ENCODE assay signal across 10 cellular contexts in the genomic region with DNA sequence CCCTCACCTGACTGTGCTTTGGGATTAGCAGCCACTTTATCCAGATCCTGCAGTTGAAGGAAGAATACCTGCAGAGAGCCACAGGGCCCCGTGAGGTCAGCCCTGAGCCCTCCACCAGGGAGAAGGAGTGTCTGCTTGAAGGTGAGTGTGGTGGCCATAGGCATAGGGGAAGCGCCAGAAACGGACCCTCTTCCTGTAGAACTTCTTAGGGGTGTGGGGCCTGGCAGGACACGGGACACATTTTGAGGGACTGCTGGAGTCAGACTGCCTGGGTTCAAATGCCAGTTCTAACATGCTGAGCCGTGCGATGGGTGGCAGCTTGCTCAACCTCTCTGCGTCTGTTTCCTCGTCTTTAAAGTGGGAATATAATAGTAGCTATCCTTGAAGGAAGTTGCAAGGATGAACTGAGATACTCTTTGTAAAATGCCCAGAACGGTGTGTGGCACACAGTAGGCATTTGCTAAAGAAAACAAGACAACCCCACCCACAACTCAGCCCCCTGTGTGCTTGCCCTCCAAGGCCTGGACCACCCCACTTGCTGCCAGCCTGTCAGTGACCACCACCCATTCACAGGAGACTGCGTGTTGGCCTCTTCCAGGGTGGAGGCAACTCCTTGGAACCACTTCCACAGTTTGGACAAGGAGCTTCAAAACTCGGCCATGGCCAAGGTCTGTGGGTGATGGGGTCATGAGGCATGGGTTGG. TPM values are rescaled to one million over a fixed set of nuclear protein-coding genes. Genes with fewer than 3 reads are reported as not detected.
DNase-seq lines count a peak whose midpoint lies in the region; ATAC-seq and TF ChIP-seq lines count a peak whose summit lies in the region.
"Had no signal": no experiment of that assay in that cellular context is flagged by ENCODE, and none has a peak within 500 bp of the region (broad histone marks: within the 10 kb centered on the region; RNA-seq: fewer than 3 reads in every experiment).

No MANE protein-coding gene starts in this region.

- H4K91ac ChIP-seq in mesenchymal stem cell (ENCODE audit: low read length), result no peak overlapping the region

- no peaks in the 10 kb centered on the region for H4K20me1 ChIP-seq in BLaER1 treated with 17β-estradiol and CSF1 and Interleukin-3, amounts not matched to agents 10 nM and 100 nM

- H2BK15ac ChIP-seq in mesenchymal stem cell (ENCODE audit: low read depth, poor library complexity, severe bottlenecking), result no peak overlapping the region

- WGBS in mesenchymal stem cell, result 71% methylated on average over 7 of the region's 11 CpGs

- H3K4ac ChIP-seq in mesenchymal stem cell (ENCODE audit: low read depth in 1 of 2, low read length in 2 of 2), result no peak overlapping the region

- H2BK120ac ChIP-seq in mesenchymal stem cell (ENCODE audit: low read depth, low read length), result no peak overlapping the region

- no peaks in the 10 kb centered on the region for H3K36me3 ChIP-seq in BLaER1 treated with 17β-estradiol and CSF1 and Interleukin-3, amounts not matched to agents 10 nM and 100 nM
- no peaks in the 10 kb centered on the region for H3K36me3 ChIP-seq in GM06990 (ENCODE audit: control insufficient read depth, insufficient read depth, low read length)
- H3K36me3 ChIP-seq in WERI-Rb-1, result no peaks in the 10 kb centered on the region
- H3K36me3 ChIP-seq in mesenchymal stem cell (ENCODE audit: control insufficient read depth in 1 of 2, insufficient read depth in 2 of 2, low read depth in 1 of 2, low read length in 2 of 2), result no peaks in the 10 kb centered on the region
- H3K36me3 ChIP-seq: sigmoid colon had no signal

- no peaks in the 10 kb centered on the region for H3K27me3 ChIP-seq in BLaER1 treated with 17β-estradiol and CSF1 and Interleukin-3, amounts not matched to agents 10 nM and 100 nM
- H3K27me3 ChIP-seq in GM06990 (replicated peaks; ENCODE audit: control insufficient read depth, insufficient read depth, low read length) (no peaks in the 10 kb centered on the region), WERI-Rb-1 (ENCODE audit: insufficient read depth, low read depth, severe bottlenecking) (no peaks in the 10 kb centered on the region), mesenchymal stem cell (ENCODE audit: control insufficient read depth in 1 of 2, insufficient read depth in 1 of 2, low read length in 2 of 2) (no peaks in the 10 kb centered on the region)
- H3K27me3 ChIP-seq: sigmoid colon, testis had no signal

- H2AFZ ChIP-seq in mesenchymal stem cell (ENCODE audit: low read depth, low read length), result no peak overlapping the region

- no peak overlapping the region for H3K18ac ChIP-seq in mesenchymal stem cell (ENCODE audit: low read depth in 1 of 2, low read length in 2 of 2)

- no peak overlapping the region for H2BK5ac ChIP-seq in mesenchymal stem cell (ENCODE audit: low read depth, low read length, poor library complexity, severe bottlenecking)

- no peak overlapping the region for H4K8ac ChIP-seq in mesenchymal stem cell (ENCODE audit: low read length)

- TF ChIP-seq CTCF in GM06990 (IDR thresholded peaks at IDR 0.05; ENCODE audit: insufficient read depth, low read length, poor library complexity, severe bottlenecking), result no peak
- no peak for TF ChIP-seq CTCF in WERI-Rb-1 (IDR thresholded peaks at IDR 0.05; ENCODE audit: low read depth, low read length)

- H3K14ac ChIP-seq in mesenchymal stem cell (ENCODE audit: low read length in 2 of 2), result no peak overlapping the region

- H3K4me1 ChIP-seq in BLaER1 treated with 17β-estradiol and CSF1 and Interleukin-3, amounts not matched to agents 10 nM and 100 nM, result peaks cover 23 to 66% (median 40%) of the 10 kb centered on the region in 10 experiments; a peak in 19 of 20 replicates
- H3K4me1 ChIP-seq in mesenchymal stem cell (ENCODE audit: control insufficient read depth, insufficient read depth, low read depth, low read length), result peaks cover 11% of the 10 kb centered on the region

- H3K9ac ChIP-seq in BLaER1 treated with 17β-estradiol and CSF1 and Interleukin-3, amounts not matched to agents 10 nM and 100 nM, result peak overlapping the region in 10 of 11 experiments; percentile 21 to 73 (median 62); a peak in 19 of 22 replicates
- peak overlapping the region; percentile 24 for H3K9ac ChIP-seq in mesenchymal stem cell (ENCODE audit: low read length)

- peak overlapping the region in 1 of 2 experiments; percentile 85 for H2BK12ac ChIP-seq in mesenchymal stem cell (ENCODE audit: low read length in 2 of 2)

- H3K9me3 ChIP-seq in BLaER1 treated with 17β-estradiol and CSF1 and Interleukin-3, amounts not matched to agents 10 nM and 100 nM (replicated peaks in 1 of 11), result no peaks in the 10 kb centered on the region
- no peaks in the 10 kb centered on the region for H3K9me3 ChIP-seq in WERI-Rb-1 (ENCODE audit: severe bottlenecking)
- no peaks in the 10 kb centered on the region for H3K9me3 ChIP-seq in mesenchymal stem cell (ENCODE audit: control insufficient read depth, low read length)
- H3K9me3 ChIP-seq: sigmoid colon, testis had no signal

- no peak overlapping the region for H2AK5ac ChIP-seq in mesenchymal stem cell (ENCODE audit: low read length, severe bottlenecking)

- peak overlapping the region in 10 of 11 experiments; percentile 29 to 76 (median 68); a peak in 19 of 22 replicates for H3K27ac ChIP-seq in BLaER1 treated with 17β-estradiol and CSF1 and Interleukin-3, amounts not matched to agents 10 nM and 100 nM
- H3K27ac ChIP-seq in WERI-Rb-1 (peak overlapping the region; percentile 39; the same call in 1 of the 2 replicates), mesenchymal stem cell (ENCODE audit: low read length, poor library complexity, severe bottlenecking) (no peak overlapping the region)
- H3K27ac ChIP-seq: sigmoid colon, testis had no signal

- H3K23ac ChIP-seq in mesenchymal stem cell (ENCODE audit: low read length in 2 of 2), result peak overlapping the region in 1 of 2 experiments; percentile 61

- peak overlapping the region; percentile 56 to 78 (median 69) for H3K4me2 ChIP-seq in BLaER1 treated with 17β-estradiol and CSF1 and Interleukin-3, amounts not matched to agents 10 nM and 100 nM
- H3K4me2 ChIP-seq in mesenchymal stem cell (ENCODE audit: low read length, poor library complexity, severe bottlenecking), result no peak overlapping the region

- ATAC-seq in HG03342 (IDR thresholded peaks at IDR 0.05; ENCODE audit: unreplicated experiment), result no peak

- no peaks in the 10 kb centered on the region for H3K79me1 ChIP-seq in mesenchymal stem cell (replicated peaks; ENCODE audit: low read length, poor library complexity, severe bottlenecking)

- DNase-seq in GM06990 (ENCODE audit: extremely low read depth, insufficient read length), result no peak
- DNase-seq in WERI-Rb-1, result peak; percentile 54
- no peak for DNase-seq in mesenchymal stem cell
- no peak for DNase-seq in UCSD-AML1 (lab: John Stamatoyannopoulos, UW; ENCODE audit: unreplicated experiment)
- no peak for DNase-seq in stimulated activated CD4-positive, alpha-beta T cell treated with anti-CD3 and anti-CD28 coated beads, Interleukin-12 subunit alpha, Interleukin-12 subunit beta, amount 100 ng/mL, for 4 hours
- DNase-seq in NCI-H2171 (lab: John Stamatoyannopoulos, UW), result no peak

- H3K4me3 ChIP-seq in BLaER1 treated with 17β-estradiol and CSF1 and Interleukin-3, amounts not matched to agents 10 nM and 100 nM, result peak overlapping the region in 2 of 10 experiments; percentile 16 to 21; a peak in 2 of 20 replicates
- H3K4me3 ChIP-seq in GM06990 (replicated peaks; ENCODE audit: low read depth, low read length) (peak overlapping the region; percentile 31; the same call in 1 of the 2 replicates), WERI-Rb-1 (ENCODE audit: low read depth, low read length) (no peak overlapping the region), mesenchymal stem cell (ENCODE audit: insufficient read depth in 1 of 2, low read depth in 1 of 2, low read length in 2 of 2) (no peak overlapping the region)
- H3K4me3 ChIP-seq: testis had no signal

RNA-seq across cellular contexts. Expression of gene BAK1, which starts 4.8 kb away (rescaled TPM):
- polyA plus RNA-seq in mesenchymal stem cell (2013, experiment 1 of 2), result 15.2 TPM
- polyA plus RNA-seq in mesenchymal stem cell (2013, experiment 2 of 2), result 15.1 TPM

RNA-seq across cellular contexts. Expression of gene ITPR3, which starts 36.3 kb away (rescaled TPM):
- polyA plus RNA-seq in mesenchymal stem cell (2013, experiment 1 of 2), result 4.6 TPM
- 4.5 TPM for polyA plus RNA-seq in mesenchymal stem cell (2013, experiment 2 of 2)
